ENCODE assay signal across 22 cellular contexts in genomic region chr5:85337400-85337799, GRCh38.
"Had no signal": no experiment of that assay in that cellular context is flagged by ENCODE, and none has a peak within 500 bp of the region (broad histone marks: within the 10 kb centered on the region; RNA-seq: fewer than 3 reads in every experiment).

No MANE protein-coding gene starts in this region.

- H3K27ac ChIP-seq: esophagus muscularis mucosa, foreskin keratinocyte, gastroesophageal sphincter, heart left ventricle, lower lobe of right lung, ovary, psoas muscle, sigmoid colon, stomach, thyroid gland, vagina had no signal

- H3K36me3 ChIP-seq: esophagus muscularis mucosa, gastroesophageal sphincter, heart left ventricle, lower lobe of right lung, ovary, sigmoid colon, stomach, thyroid gland, vagina had no signal

- DNase-seq: effector CD8-positive, alpha-beta T cell; foreskin keratinocyte; heart left ventricle; hippocampal formation; left ventricle myocardium superior; lower lobe of right lung; natural killer cell; occipital lobe; ovary; posterior cingulate gyrus; psoas muscle; right cardiac atrium; sigmoid colon; stimulated activated CD4-positive, alpha-beta T cell treated with anti-CD3 and anti-CD28 coated beads, Interleukin-2, amount 100 ng/mL, for 24 hours; stimulated activated CD4-positive, alpha-beta T cell treated with anti-CD3 and anti-CD28 coated beads, Interleukin-4, amount 100 ng/mL, for 24 hours; stimulated activated naive CD4-positive, alpha-beta T cell treated with Interleukin-2 at 50 U/mL for 16 hours; stomach; thyroid gland had no signal

- ATAC-seq: foreskin keratinocyte; gastroesophageal sphincter; heart left ventricle; left ventricle myocardium superior; lower lobe of right lung; natural killer cell; psoas muscle; right cardiac atrium; stimulated activated effector memory CD8-positive, alpha-beta T cell treated with anti-CD3 and anti-CD28 coated beads, Interleukin-12 subunit alpha, Interleukin-12 subunit beta, amount 100 ng/mL, for 72 hours had no signal

- H3K4me1 ChIP-seq: esophagus muscularis mucosa, foreskin keratinocyte, gastroesophageal sphincter, heart left ventricle, lower lobe of right lung, psoas muscle, sigmoid colon, stomach, thyroid gland, vagina had no signal

- H3K27me3 ChIP-seq: esophagus muscularis mucosa, foreskin keratinocyte, gastroesophageal sphincter, heart left ventricle, ovary, sigmoid colon, stomach, thyroid gland, vagina had no signal

- H3K4me3 ChIP-seq: esophagus muscularis mucosa, gastroesophageal sphincter, heart left ventricle, lower lobe of right lung, ovary, psoas muscle, sigmoid colon, stomach, thyroid gland, vagina had no signal

- H3K9me3 ChIP-seq: esophagus muscularis mucosa, gastroesophageal sphincter, heart left ventricle, lower lobe of right lung, ovary, psoas muscle, sigmoid colon, stomach, thyroid gland, vagina had no signal
